ENCODE assay signal across 8 cellular contexts in the genomic region with DNA sequence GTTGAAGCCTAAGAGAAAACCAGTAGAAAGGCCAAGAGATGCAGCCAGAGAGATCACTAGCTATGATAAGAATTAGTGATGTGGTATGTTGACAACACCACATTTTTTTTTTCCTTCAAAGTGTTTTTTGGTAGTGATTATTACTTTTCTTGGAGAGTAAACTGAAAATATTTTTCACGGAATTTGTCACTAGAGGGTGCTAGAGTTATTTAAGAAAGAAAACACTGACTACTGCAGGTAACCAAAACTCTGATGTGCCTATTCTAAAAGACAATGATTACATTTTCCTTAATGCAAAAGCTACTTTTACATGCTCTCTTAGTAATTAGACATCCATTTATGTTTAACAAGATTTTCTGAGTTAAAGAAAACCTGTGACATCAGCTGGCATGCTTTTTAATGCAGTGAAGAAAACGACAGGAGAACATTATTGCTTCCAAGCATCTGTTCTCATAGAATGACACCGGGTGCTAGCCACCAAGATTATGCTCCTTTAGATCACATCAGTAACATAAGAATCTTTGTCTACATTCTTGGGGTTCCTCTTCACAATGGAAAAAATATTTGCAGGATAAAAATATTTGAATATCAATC. TPM values are rescaled to one million over a fixed set of nuclear protein-coding genes. Genes with fewer than 3 reads are reported as not detected.
DNase-seq lines count a peak whose midpoint lies in the region; ATAC-seq and TF ChIP-seq lines count a peak whose summit lies in the region.

No MANE protein-coding gene starts in this region.

- ATAC-seq in activated CD4-positive, CD25-positive, alpha-beta regulatory T cell treated with anti-CD3 and anti-CD28 coated beads, Interleukin-2, amount 50 U/mL, for 24 hours, result no peak

- peaks cover 0 to 17% (median 0%) of the 10 kb centered on the region in 4 donors for H3K36me3 ChIP-seq in stomach

- no peak for TF ChIP-seq POLR2A in stomach (IDR thresholded peaks at IDR 0.05)

- TF ChIP-seq CTCF in foreskin fibroblast (IDR thresholded peaks at IDR 0.05; ENCODE audit: low read depth, low read length), result peak; percentile 20
- TF ChIP-seq CTCF in stomach (IDR thresholded peaks at IDR 0.05), result peak in 4 of 7 experiments; percentile 16 to 42 (median 31)

- 29 to 57% (median 41%) methylated on average over 3 of the region's 3 CpGs for WGBS in stomach, 5 donors

- no peaks in the 10 kb centered on the region for H3K9me3 ChIP-seq in stomach

- H3K4me1 ChIP-seq in stomach, result peaks cover 0 to 8% (median 0%) of the 10 kb centered on the region in 4 donors

- TF ChIP-seq EP300 in stomach (IDR thresholded peaks at IDR 0.05), result no peak

- intact Hi-C loops in stomach (cut with DNase I; ENCODE audit: low total_unique reads) (loop anchor here (5.0 kb wide), 1 partner anchor 290 kb away; the partner anchor contains the start of gene PRSS35), posterior cingulate gyrus (cut with DNase I) (loop anchor here (1.0 to 5.0 kb wide), 2 partner anchors 195 to 293 kb away; no protein-coding TSS in a partner anchor)

- H3K4me3 ChIP-seq in foreskin fibroblast (ENCODE audit: low read depth in 1 of 2, low read length in 2 of 2) (no peak overlapping the region), stomach (no peak overlapping the region)

- H3K27ac ChIP-seq in stomach, result no peak overlapping the region

- DNase-seq in NCI-H526 (lab: John Stamatoyannopoulos, UW), result peak; percentile 21 to 51
- DNase-seq in NCI-H526 treated with DMSO at 0.1 percent for 48 hours (lab: John Stamatoyannopoulos, UW), result no peak
- DNase-seq in KG1 (lab: John Stamatoyannopoulos, UW), result peak; percentile 15
- peak; percentile 2 for DNase-seq in RPMI8226
- DNase-seq in foreskin fibroblast, result peak in 1 of 2 donors; percentile 49
- DNase-seq in stomach, result no peak
- no peak for DNase-seq in posterior cingulate gyrus

- H3K27me3 ChIP-seq in stomach, result no peaks in the 10 kb centered on the region

RNA-seq across cellular contexts. Expression of gene RWDD2A, which starts 28.8 kb away (rescaled TPM):
- 10 to 100 TPM in 1 of 5 donors, 1 to 10 TPM in 3, under 1 TPM in 1; 0.58 to 18.7 (median 1.3) TPM for total RNA-seq in stomach
- 1 to 10 TPM; 2.0 to 2.4 (median 2.3) TPM for polyA plus RNA-seq in stomach

RNA-seq across cellular contexts. Expression of gene PGM3, which starts 28.9 kb away (rescaled TPM):
- 10 to 100 TPM in 4 of 5 donors, under 1 TPM in 1; 0.58 to 96.4 (median 53.0) TPM for total RNA-seq in stomach
- polyA plus RNA-seq in stomach, result 10 to 100 TPM in 2 of 3 donors, 1 to 10 TPM in 1; 6.0 to 22.3 (median 11.6) TPM

Comparison
In these comparisons a context has a peak if more than half of its experiments do, and no peak if none do; other contexts are left out.
1. DNase-seq: peak in NCI-H526 (2 of 2), KG1 (single experiment) and RPMI8226 (single experiment); none in NCI-H526 treated with DMSO at 0.1 percent for 48 hours (single experiment), stomach (single experiment) and posterior cingulate gyrus (0 of 10).